Comparison of ENCODE assay signal across 8 cellular contexts in the genomic region with DNA sequence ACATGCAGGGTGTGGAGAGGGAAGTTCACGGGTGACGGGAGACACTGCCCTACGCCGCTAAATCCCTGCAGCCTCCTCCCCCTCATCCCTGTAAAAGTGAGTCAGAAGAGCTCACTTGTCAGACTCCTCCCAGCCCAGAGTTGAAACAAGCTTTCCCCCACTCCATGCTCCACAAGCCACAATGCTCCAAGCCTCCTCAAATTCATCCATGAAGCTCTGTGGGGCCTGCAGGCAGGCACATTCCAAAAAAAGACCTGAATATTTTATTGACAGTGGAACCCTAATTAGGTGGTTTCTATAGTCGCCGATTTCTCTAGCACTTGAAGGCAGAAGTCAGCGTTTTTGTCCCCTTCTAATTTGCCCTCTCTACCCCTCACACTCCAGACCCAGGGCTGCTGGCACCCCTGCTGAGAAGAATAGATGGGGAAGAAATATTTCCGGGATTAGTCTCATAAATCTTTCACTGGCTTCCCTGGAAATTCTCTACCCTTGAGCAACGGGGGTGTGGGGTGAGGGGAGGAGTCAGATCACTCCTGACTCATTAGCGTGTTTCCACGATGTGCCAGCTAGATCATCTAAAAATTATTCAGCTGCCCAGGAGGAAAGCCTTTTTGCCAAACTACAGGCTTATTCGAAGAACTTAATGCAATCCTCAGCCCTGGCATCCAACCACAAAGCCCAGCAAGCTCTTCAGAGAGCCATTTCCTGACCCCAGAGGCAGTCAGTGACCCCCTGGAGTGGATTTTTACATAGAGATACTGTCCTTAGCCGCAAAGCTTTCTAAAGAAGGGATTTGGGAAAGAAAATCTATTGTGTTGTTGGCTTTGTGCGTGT.
DNase-seq lines count a peak whose midpoint lies in the region; ATAC-seq and TF ChIP-seq lines count a peak whose summit lies in the region.

No MANE protein-coding gene starts in this region.

- H3K36me3 ChIP-seq in mesenchymal stem cell (ENCODE audit: control insufficient read depth in 1 of 2, insufficient read depth in 2 of 2, low read depth in 1 of 2, low read length in 2 of 2) = no peaks in the 10 kb centered on the region

- H3K27ac Mint-ChIP-seq in brain = peak overlapping the region; percentile 26 to 96 (median 81)

- ATAC-seq in GM21390 (IDR thresholded peaks at IDR 0.05; ENCODE audit: unreplicated experiment) (no peak), HG03108 (IDR thresholded peaks at IDR 0.05; ENCODE audit: unreplicated experiment) (no peak)

- peak overlapping the region in 4 of 5 experiments; percentile 32 to 62 (median 40) for H3K4me3 Mint-ChIP-seq in brain

- no peak overlapping the region for H3K4ac ChIP-seq in mesenchymal stem cell (ENCODE audit: low read depth in 1 of 2, low read length in 2 of 2)

- peaks cover 9% of the 10 kb centered on the region for H3K4me1 ChIP-seq in mesenchymal stem cell (ENCODE audit: control insufficient read depth, insufficient read depth, low read depth, low read length)

- peak overlapping the region; percentile 72 for H3K9ac ChIP-seq in mesenchymal stem cell (ENCODE audit: low read length)

- H3K9me3 Mint-ChIP-seq in brain = peaks cover 0 to 10% (median 0%) of the 10 kb centered on the region in 5 experiments

- H3K27ac ChIP-seq in mesenchymal stem cell (ENCODE audit: low read length, poor library complexity, severe bottlenecking) = peak overlapping the region; percentile 95

- H2BK12ac ChIP-seq in mesenchymal stem cell (ENCODE audit: low read length in 2 of 2) = peak overlapping the region; percentile 14 to 65

- no peak overlapping the region for H3K4me3 ChIP-seq in NB4 (ENCODE audit: low read depth, low read length)
- peak overlapping the region in 1 of 2 experiments; percentile 57 for H3K4me3 ChIP-seq in mesenchymal stem cell (ENCODE audit: insufficient read depth in 1 of 2, low read depth in 1 of 2, low read length in 2 of 2)

- H2BK120ac ChIP-seq in mesenchymal stem cell (ENCODE audit: low read depth, low read length) = peak overlapping the region; percentile 57

- H3K23ac ChIP-seq in mesenchymal stem cell (ENCODE audit: low read length in 2 of 2) = no peak overlapping the region

- H3K79me1 ChIP-seq in mesenchymal stem cell (replicated peaks; ENCODE audit: low read length, poor library complexity, severe bottlenecking) = no peaks in the 10 kb centered on the region

- no peaks in the 10 kb centered on the region for H3K36me3 Mint-ChIP-seq in brain

- 1% methylated on average over 14 of the region's 14 CpGs for WGBS in mesenchymal stem cell

- no peaks in the 10 kb centered on the region for H3K27me3 Mint-ChIP-seq in brain

- no peak overlapping the region for H3K14ac ChIP-seq in mesenchymal stem cell (ENCODE audit: low read length in 2 of 2)

- TF ChIP-seq CTCF in NB4 (IDR thresholded peaks at IDR 0.05; ENCODE audit: low read depth, low read length) (no peak), brain (conservative IDR thresholded peaks at IDR 0.05) (no peak)

- H3K27me3 ChIP-seq in mesenchymal stem cell (ENCODE audit: control insufficient read depth in 1 of 2, insufficient read depth in 1 of 2, low read length in 2 of 2) = no peaks in the 10 kb centered on the region

- H4K8ac ChIP-seq in mesenchymal stem cell (ENCODE audit: low read length) = peak overlapping the region; percentile 81

- H3K4me1 Mint-ChIP-seq in brain = peaks cover 34% of the 10 kb centered on the region

- peak overlapping the region; percentile 66 for H4K91ac ChIP-seq in mesenchymal stem cell (ENCODE audit: low read length)

- DNase-seq in AG08396 (ENCODE audit: low spot score) (peak; percentile 50), NB4 (ENCODE audit: low read depth) (peak; percentile 9), mesenchymal stem cell (peak; percentile 88), HuH-7 (ENCODE audit: low spot score) (no peak), ureter (ENCODE audit: low spot score) (no peak)

- H2BK15ac ChIP-seq in mesenchymal stem cell (ENCODE audit: low read depth, poor library complexity, severe bottlenecking) = no peak overlapping the region

- peak overlapping the region; percentile 64 for H3K4me2 ChIP-seq in mesenchymal stem cell (ENCODE audit: low read length, poor library complexity, severe bottlenecking)

- H3K9me3 ChIP-seq in mesenchymal stem cell (ENCODE audit: control insufficient read depth, low read length) = no peaks in the 10 kb centered on the region

- H3K18ac ChIP-seq in mesenchymal stem cell (ENCODE audit: low read depth in 1 of 2, low read length in 2 of 2) = peak overlapping the region in 1 of 2 experiments; percentile 80

- peak overlapping the region; percentile 85 for H2BK5ac ChIP-seq in mesenchymal stem cell (ENCODE audit: low read depth, low read length, poor library complexity, severe bottlenecking)

- TF ChIP-seq POLR2A in NB4 (IDR thresholded peaks at IDR 0.05; ENCODE audit: extremely low read depth, insufficient read length) = no peak

- H2AK5ac ChIP-seq in mesenchymal stem cell (ENCODE audit: low read length, severe bottlenecking) = no peak overlapping the region

- no peak overlapping the region for H2AFZ ChIP-seq in mesenchymal stem cell (ENCODE audit: low read depth, low read length)

Comparison
In these comparisons a context has a peak if more than half of its experiments do, and no peak if none do; other contexts are left out.
1. DNase-seq: peak in AG08396 (single experiment), NB4 (single experiment) and mesenchymal stem cell (single experiment); none in HuH-7 (single experiment) and ureter (single experiment).